22 cellular contexts compared by ENCODE assay signal in the genomic region with DNA sequence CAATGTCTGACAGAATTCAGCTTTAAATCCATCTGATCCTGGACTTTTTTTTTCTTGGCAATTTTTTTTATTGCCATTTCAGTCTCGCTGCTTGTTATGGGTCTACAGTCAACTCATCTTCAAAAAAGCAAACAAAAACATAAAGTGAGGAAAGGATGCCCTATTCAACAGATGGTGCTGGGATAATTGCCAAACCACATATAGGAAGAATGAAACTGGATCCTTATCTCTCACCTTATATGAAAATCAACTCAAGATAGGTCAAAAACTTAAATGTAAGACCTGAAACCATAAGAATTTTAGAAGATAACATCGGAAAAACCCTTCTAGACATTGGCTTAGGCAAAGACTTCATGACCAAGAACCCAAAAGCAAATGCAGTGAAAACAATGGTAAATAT.
DNase-seq lines count a peak whose midpoint lies in the region; ATAC-seq and TF ChIP-seq lines count a peak whose summit lies in the region.
"Had no signal": no experiment of that assay in that cellular context is flagged by ENCODE, and none has a peak within 500 bp of the region (broad histone marks: within the 10 kb centered on the region; RNA-seq: fewer than 3 reads in every experiment).

No MANE protein-coding gene starts in this region.

- intact Hi-C loops in upper lobe of right lung (cut with DNase I), result no loop called here

- no peak for TF ChIP-seq CTCF in HEK293 (tag by site-specific recombination; IDR thresholded peaks at IDR 0.05)
- no peak for TF ChIP-seq CTCF in upper lobe of right lung (IDR thresholded peaks at IDR 0.05)

- no peaks in the 10 kb centered on the region for H3K27me3 ChIP-seq in upper lobe of right lung
- H3K27me3 ChIP-seq: BLaER1 treated with 17β-estradiol and CSF1 and Interleukin-3, amounts not matched to agents 10 nM and 100 nM had no signal

- peak; percentile 3 for DNase-seq in DMS 273 (lab: John Stamatoyannopoulos, UW; ENCODE audit: unreplicated experiment)
- no peak for DNase-seq in DMS 273 treated with DMSO at 0.1 percent for 48 hours (lab: John Stamatoyannopoulos, UW)
- peak; percentile 5 for DNase-seq in NCI-H69 (lab: John Stamatoyannopoulos, UW)
- no peak for DNase-seq in SK-N-MC (ENCODE audit: low read depth, low spot score)
- no peak for DNase-seq in upper lobe of right lung
- no peak for DNase-seq in stimulated activated CD4-positive, alpha-beta T cell treated with anti-CD3 and anti-CD28 coated beads, Interleukin-4, amount 100 ng/mL, for 24 hours
- DNase-seq: ACHN; CD4-positive, alpha-beta memory T cell; DMS79 treated with DMSO at 0.1 percent for 48 hours; GOT3; Kasumi-1; NCI-H1436; NCI-H187 treated with DMSO at 0.1 percent for 48 hours; OCI-M1; SK-N-SH had no signal

- POLR2A ChIA-PET in HEK293 (lab: Yijun Ruan, JAX), result no interaction called here

- no peak overlapping the region for H3K9ac ChIP-seq in SK-N-MC (ENCODE audit: insufficient read length)
- H3K9ac ChIP-seq: BLaER1 treated with 17β-estradiol and CSF1 and Interleukin-3, amounts not matched to agents 10 nM and 100 nM; SK-N-SH had no signal

- H3K4me1 ChIP-seq in HEK293 (ENCODE audit: control insufficient read depth, insufficient read depth, low read length), result peaks cover 8% of the 10 kb centered on the region
- H3K4me1 ChIP-seq in upper lobe of right lung, result no peaks in the 10 kb centered on the region
- H3K4me1 ChIP-seq: BLaER1 treated with 17β-estradiol and CSF1 and Interleukin-3, amounts not matched to agents 10 nM and 100 nM had no signal

- no peaks in the 10 kb centered on the region for H3K36me3 ChIP-seq in HEK293 (ENCODE audit: control insufficient read depth in 2 of 2, insufficient read depth in 1 of 2, low read length in 2 of 2)
- no peaks in the 10 kb centered on the region for H3K36me3 ChIP-seq in SK-N-MC (ENCODE audit: insufficient read depth, low read length)
- no peaks in the 10 kb centered on the region for H3K36me3 ChIP-seq in upper lobe of right lung
- H3K36me3 ChIP-seq: BLaER1 treated with 17β-estradiol and CSF1 and Interleukin-3, amounts not matched to agents 10 nM and 100 nM had no signal

- CTCF ChIA-PET in HEK293 (lab: Yijun Ruan, JAX), result interaction anchor here (0.6 to 0.7 kb wide), 3 partner anchors 202 to 543 kb away, joined by 3 to 5 read pairs (median 3); no protein-coding TSS in a partner anchor

- ATAC-seq in upper lobe of right lung (no peak), HG03097 (IDR thresholded peaks at IDR 0.05; ENCODE audit: low FRiP score, unreplicated experiment) (no peak)
- ATAC-seq: GM12878, HCT116, Right ventricle myocardium inferior had no signal

- H3K9me3 ChIP-seq in HEK293 (ENCODE audit: control insufficient read depth, insufficient read depth, low read depth, low read length) (no peaks in the 10 kb centered on the region), SK-N-MC (ENCODE audit: low read depth, low read length) (no peaks in the 10 kb centered on the region), upper lobe of right lung (no peaks in the 10 kb centered on the region)
- H3K9me3 ChIP-seq: SK-N-SH had no signal

- H3K4me3 ChIP-seq in HEK293 (ENCODE audit: low read depth, low read length), result no peak overlapping the region
- peak overlapping the region; percentile 40; the same call in 1 of the 2 replicates for H3K4me3 ChIP-seq in SK-N-MC
- H3K4me3 ChIP-seq in upper lobe of right lung, result no peak overlapping the region
- H3K4me3 ChIP-seq: BLaER1 treated with 17β-estradiol and CSF1 and Interleukin-3, amounts not matched to agents 10 nM and 100 nM; GM12878 had no signal

- H3K27ac ChIP-seq in HEK293 (ENCODE audit: extremely low read depth, low read depth, low read length) (no peak overlapping the region), SK-N-MC (peak overlapping the region; percentile 73), upper lobe of right lung (no peak overlapping the region)
- H3K27ac ChIP-seq: 22Rv1; BLaER1 treated with 17β-estradiol and CSF1 and Interleukin-3, amounts not matched to agents 10 nM and 100 nM had no signal

TF ChIP-seq in HEK293, 187 proteins besides CTCF, POLR2A, EP300 and RAD21 (continues in another document):
- TF ChIP-seq ZNF629 (tag by site-specific recombination; IDR thresholded peaks at IDR 0.05), result peak; percentile 33; the same call in 1 of the 2 replicates
- TF ChIP-seq GLI4 (tag by site-specific recombination; IDR thresholded peaks at IDR 0.05), result no peak
- peak; percentile 69; the same call in 1 of the 2 replicates for TF ChIP-seq SCRT2 (tag by site-specific recombination; IDR thresholded peaks at IDR 0.05)
- TF ChIP-seq BCL11A (tag by site-specific recombination; IDR thresholded peaks at IDR 0.05; ENCODE audit: low read depth), result 0 out of 2 replicates have a peak, but pooled peaks have one; percentile 33
- peak; percentile 29; the same call in 1 of the 2 replicates for TF ChIP-seq FEZF1 (tag by site-specific recombination; IDR thresholded peaks at IDR 0.05)
- TF ChIP-seq SP3 (tag by site-specific recombination; IDR thresholded peaks at IDR 0.05), result peak; percentile 30
- no peak for TF ChIP-seq ZNF214 (tag by site-specific recombination; IDR thresholded peaks at IDR 0.05; ENCODE audit: borderline replicate concordance)
- peak; percentile 70 for TF ChIP-seq ZXDB (tag by site-specific recombination; IDR thresholded peaks at IDR 0.05)
- 0 out of 2 replicates have a peak, but pooled peaks have one; percentile 21 for TF ChIP-seq ZNF2 (tag by site-specific recombination; IDR thresholded peaks at IDR 0.05)
- 0 out of 2 replicates have a peak, but pooled peaks have one; percentile 34 for TF ChIP-seq BCL11B (tag by site-specific recombination; IDR thresholded peaks at IDR 0.05; ENCODE audit: low read depth)
- TF ChIP-seq, protein P1, sequence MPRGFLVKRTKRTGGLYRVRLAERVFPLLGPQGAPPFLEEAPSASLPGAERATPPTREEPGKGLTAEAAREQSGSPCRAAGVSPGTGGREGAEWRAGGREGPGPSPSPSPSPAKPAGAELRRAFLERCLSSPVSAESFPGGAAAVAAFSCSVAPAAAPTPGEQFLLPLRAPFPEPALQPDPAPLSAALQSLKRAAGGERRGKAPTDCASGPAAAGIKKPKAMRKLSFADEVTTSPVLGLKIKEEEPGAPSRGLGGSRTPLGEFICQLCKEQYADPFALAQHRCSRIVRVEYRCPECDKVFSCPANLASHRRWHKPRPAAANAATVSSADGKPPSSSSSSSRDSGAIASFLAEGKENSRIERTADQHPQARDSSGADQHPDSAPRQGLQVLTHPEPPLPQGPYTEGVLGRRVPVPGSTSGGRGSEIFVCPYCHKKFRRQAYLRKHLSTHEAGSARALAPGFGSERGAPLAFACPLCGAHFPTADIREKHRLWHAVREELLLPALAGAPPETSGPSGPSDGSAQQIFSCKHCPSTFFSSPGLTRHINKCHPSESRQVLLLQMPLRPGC (tag by site-specific recombination; IDR thresholded peaks at IDR 0.05), result peak; percentile 55
- TF ChIP-seq, protein P2, sequence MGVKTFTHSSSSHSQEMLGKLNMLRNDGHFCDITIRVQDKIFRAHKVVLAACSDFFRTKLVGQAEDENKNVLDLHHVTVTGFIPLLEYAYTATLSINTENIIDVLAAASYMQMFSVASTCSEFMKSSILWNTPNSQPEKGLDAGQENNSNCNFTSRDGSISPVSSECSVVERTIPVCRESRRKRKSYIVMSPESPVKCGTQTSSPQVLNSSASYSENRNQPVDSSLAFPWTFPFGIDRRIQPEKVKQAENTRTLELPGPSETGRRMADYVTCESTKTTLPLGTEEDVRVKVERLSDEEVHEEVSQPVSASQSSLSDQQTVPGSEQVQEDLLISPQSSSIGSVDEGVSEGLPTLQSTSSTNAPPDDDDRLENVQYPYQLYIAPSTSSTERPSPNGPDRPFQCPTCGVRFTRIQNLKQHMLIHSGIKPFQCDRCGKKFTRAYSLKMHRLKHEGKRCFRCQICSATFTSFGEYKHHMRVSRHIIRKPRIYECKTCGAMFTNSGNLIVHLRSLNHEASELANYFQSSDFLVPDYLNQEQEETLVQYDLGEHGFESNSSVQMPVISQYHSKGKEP (tag by site-specific recombination; IDR thresholded peaks at IDR 0.05), result 0 out of 2 replicates have a peak, but pooled peaks have one; percentile 51
- peak; percentile 56; the same call in 1 of the 2 replicates for TF ChIP-seq KLF8 (tag by site-specific recombination; IDR thresholded peaks at IDR 0.05)
- TF ChIP-seq OVOL3 (tag by site-specific recombination; IDR thresholded peaks at IDR 0.05), result peak; percentile 30; the same call in 1 of the 2 replicates
- TF ChIP-seq SCRT1 (tag by site-specific recombination; IDR thresholded peaks at IDR 0.05; ENCODE audit: borderline replicate concordance), result peak; percentile 37; the same call in 1 of the 2 replicates
- TF ChIP-seq ZBTB17 (tag by site-specific recombination; IDR thresholded peaks at IDR 0.05), result peak; percentile 76
- TF ChIP-seq ZNF184 (tag by site-specific recombination; IDR thresholded peaks at IDR 0.05), result no peak
- TF ChIP-seq ZNF311 (tag by site-specific recombination; IDR thresholded peaks at IDR 0.05; ENCODE audit: borderline replicate concordance), result no peak
- TF ChIP-seq ZNF843 (tag by site-specific recombination; IDR thresholded peaks at IDR 0.05), result peak; percentile 76
- no peak for TF ChIP-seq ZNF416 (tag by site-specific recombination; IDR thresholded peaks at IDR 0.05)

Comparison
In these comparisons a context has a peak if more than half of its experiments do, and no peak if none do; other contexts are left out.
1. DNase-seq: peak in DMS 273 (single experiment) and NCI-H69 (single experiment); none in DMS 273 treated with DMSO at 0.1 percent for 48 hours (single experiment), SK-N-MC (single experiment), upper lobe of right lung (single experiment) and stimulated activated CD4-positive, alpha-beta T cell treated with anti-CD3 and anti-CD28 coated beads, Interleukin-4, amount 100 ng/mL, for 24 hours (single experiment).